In genomic region chr13:39876258-39876657, GRCh38 we compare ENCODE assay signal across 1 cellular context.
A peak's percentile ranks its signal among the peaks of the same experiment; 100 is the strongest.
TF ChIP-seq lines count a peak whose summit lies in the region.

No MANE protein-coding gene starts in this region.

TF ChIP-seq in IMR-90, 13 proteins besides CTCF, POLR2A, EP300 and RAD21:
- TF ChIP-seq SMC3 (IDR thresholded peaks at IDR 0.05; ENCODE audit: low read depth, low read length) (no peak), MXI1 (IDR thresholded peaks at IDR 0.05; ENCODE audit: borderline replicate concordance, low read depth, low read length) (no peak), CHD1 (IDR thresholded peaks at IDR 0.05; ENCODE audit: low read depth, low read length) (no peak), BHLHE40 (IDR thresholded peaks at IDR 0.05; ENCODE audit: low read depth, low read length) (no peak), CEBPB (IDR thresholded peaks at IDR 0.05; ENCODE audit: low read depth, low read length) (peak; percentile 79), FOS (IDR thresholded peaks at IDR 0.05; ENCODE audit: low read depth, low read length) (peak; percentile 82)
